In genomic region chr13:25574437-25575426, GRCh38 we compare ENCODE assay signal across 8 cellular contexts.
A peak's percentile ranks its signal among the peaks of the same experiment; 100 is the strongest.
DNase-seq lines count a peak whose midpoint lies in the region; ATAC-seq and TF ChIP-seq lines count a peak whose summit lies in the region.

No MANE protein-coding gene starts in this region.

- no peak overlapping the region for H3K4me3 Mint-ChIP-seq in natural killer cell

- H3K27ac ChIP-seq in Karpas-422 (ENCODE audit: low read length) (no peak overlapping the region), OCI-LY7 (ENCODE audit: low read depth, low read length, poor library complexity, severe bottlenecking) (no peak overlapping the region)

- H3K4me3 ChIP-seq in Karpas-422 (ENCODE audit: low read length) (no peak overlapping the region), OCI-LY7 (ENCODE audit: low read depth, low read length, poor library complexity, severe bottlenecking) (no peak overlapping the region)

- no peaks in the 10 kb centered on the region for H3K4me1 ChIP-seq in Karpas-422 (ENCODE audit: low read length)
- H3K4me1 ChIP-seq in OCI-LY7 (ENCODE audit: insufficient read depth, low read length, poor library complexity, severe bottlenecking) = no peaks in the 10 kb centered on the region

- H2AFZ ChIP-seq in Karpas-422 (ENCODE audit: low read length) = no peak overlapping the region
- H2AFZ ChIP-seq in OCI-LY7 (ENCODE audit: low read length) = no peak overlapping the region

- no peak overlapping the region for H3K4me2 ChIP-seq in Karpas-422 (ENCODE audit: low read depth, low read length, poor library complexity, severe bottlenecking)
- H3K4me2 ChIP-seq in OCI-LY7 (ENCODE audit: low read length) = no peak overlapping the region

- H3K9me2 ChIP-seq in Karpas-422 (replicated peaks; ENCODE audit: insufficient read depth, low read length) = no peaks in the 10 kb centered on the region
- H3K9me2 ChIP-seq in OCI-LY7 (ENCODE audit: insufficient read depth, low read length) = no peaks in the 10 kb centered on the region

- ATAC-seq in GM19324 (IDR thresholded peaks at IDR 0.05; ENCODE audit: low FRiP score, unreplicated experiment) (peak; percentile 75), esophagus mucosa (peak; percentile 88), natural killer cell (peak; percentile 76 to 85 (median 79))

- intact Hi-C loops in OCI-LY7 (cut with micrococcal nuclease; ENCODE audit: unreplicated experiment) = loop anchor here (1.0 to 2.0 kb wide), 2 partner anchors 489 to 1124 kb away; no protein-coding TSS in a partner anchor
- intact Hi-C loops in natural killer cell (cut with micrococcal nuclease) = loop anchor here (1.0 to 10.0 kb wide), 4 partner anchors 250 to 1123 kb away; no protein-coding TSS in a partner anchor

- H4K20me1 ChIP-seq in Karpas-422 (ENCODE audit: insufficient read depth, low read depth, low read length) (0 out of 2 replicates have a peak, but pooled peaks cover 3% of the 10 kb centered on the region), OCI-LY7 (ENCODE audit: insufficient read depth, low read length) (no peaks in the 10 kb centered on the region)

- H3K27me3 ChIP-seq in Karpas-422 (ENCODE audit: low read length) = no peaks in the 10 kb centered on the region

- no peaks in the 10 kb centered on the region for H3K9me3 Mint-ChIP-seq in natural killer cell

- peak; percentile 75 to 77 for DNase-seq in AML-193 (lab: John Stamatoyannopoulos, UW)
- peak; percentile 92 for DNase-seq in Karpas-422
- DNase-seq in OCI-LY7 (ENCODE audit: low spot score) = peak; percentile 79
- DNase-seq in activated T-cell treated with anti-CD3 and anti-CD28 coated beads for 24 hours (ENCODE audit: low read depth) = peak; percentile 66
- DNase-seq in natural killer cell = peak; percentile 56
- DNase-seq in stimulated activated naive CD4-positive, alpha-beta T cell (lab: John Stamatoyannopoulos, UW) = peak; percentile 31 to 76 (median 67)

- H3K79me2 ChIP-seq in Karpas-422 (ENCODE audit: low read length) (no peaks in the 10 kb centered on the region), OCI-LY7 (ENCODE audit: insufficient read depth, low read depth, low read length) (no peaks in the 10 kb centered on the region)

- H3K36me3 Mint-ChIP-seq in natural killer cell = no peaks in the 10 kb centered on the region

- no peak overlapping the region for H3K27ac Mint-ChIP-seq in natural killer cell

- no TSS peak for BruUV-seq in OCI-LY7 (replicated peaks; lab: Mats Ljungman, UMichigan)

- peaks cover 33 to 42% of the 10 kb centered on the region in 2 donors for H3K27me3 Mint-ChIP-seq in natural killer cell (ENCODE audit: low read depth in 2 of 2)

- H3K9me3 ChIP-seq in Karpas-422 (ENCODE audit: low read length) (no peaks in the 10 kb centered on the region), OCI-LY7 (ENCODE audit: low read length) (no peaks in the 10 kb centered on the region)

- no peak overlapping the region for H3K9ac ChIP-seq in Karpas-422 (ENCODE audit: low read length)

- CTCF ChIA-PET in OCI-LY7 (lab: Charles Lee; ENCODE audit: unreplicated experiment) = no interaction called here

- H3K4me1 Mint-ChIP-seq in natural killer cell = no peaks in the 10 kb centered on the region

- TF ChIP-seq CTCF in OCI-LY7 (conservative IDR thresholded peaks at IDR 0.05; ENCODE audit: low read length) = peak; percentile 97
- peak; percentile 90 for TF ChIP-seq CTCF in natural killer cell (IDR thresholded peaks at IDR 0.05)

- POLR2A ChIA-PET in OCI-LY7 (lab: Charles Lee) = interaction anchor here (0.9 kb wide), 1 partner anchor 10 kb away, joined by 3 read pairs; no protein-coding TSS in a partner anchor

- H3K36me3 ChIP-seq in Karpas-422 (ENCODE audit: insufficient read depth, low read length) = no peaks in the 10 kb centered on the region
- H3K36me3 ChIP-seq in OCI-LY7 (ENCODE audit: insufficient read depth, low read length) = no peaks in the 10 kb centered on the region
